20 cellular contexts compared by ENCODE assay signal in genomic region chr3:133888739-133889340, GRCh38. TPM values are rescaled to one million over a fixed set of nuclear protein-coding genes. Genes with fewer than 3 reads are reported as not detected.
DNase-seq lines count a peak whose midpoint lies in the region; ATAC-seq and TF ChIP-seq lines count a peak whose summit lies in the region.
"Had no signal": no experiment of that assay in that cellular context is flagged by ENCODE, and none has a peak within 500 bp of the region (broad histone marks: within the 10 kb centered on the region; RNA-seq: fewer than 3 reads in every experiment).

No MANE protein-coding gene starts in this region.

- TF ChIP-seq CTCF in GM23338 (conservative IDR thresholded peaks at IDR 0.05; ENCODE audit: low read depth in 2 of 2) (no peak), esophagus muscularis mucosa (IDR thresholded peaks at IDR 0.05) (no peak), neural progenitor cell (IDR thresholded peaks at IDR 0.05) (no peak)

- H3K9me3 Mint-ChIP-seq in GM23338 (no peaks in the 10 kb centered on the region), neural progenitor cell (no peaks in the 10 kb centered on the region)

- H3K9ac ChIP-seq in neural progenitor cell, result no peak overlapping the region
- H3K9ac ChIP-seq: GM23248 had no signal

- no peaks in the 10 kb centered on the region for H4K20me1 ChIP-seq in GM23338 (replicated peaks; ENCODE audit: insufficient read depth)
- H4K20me1 ChIP-seq in neural progenitor cell (ENCODE audit: low read depth), result peaks cover 14% of the 10 kb centered on the region

- H3K27ac ChIP-seq in GM23338 (ENCODE audit: low read depth), result no peak overlapping the region
- H3K27ac ChIP-seq in esophagus muscularis mucosa (replicated peaks in 1 of 4), result no peak overlapping the region
- no peak overlapping the region for H3K27ac ChIP-seq in neural progenitor cell
- H3K27ac ChIP-seq: GM23248 had no signal

- peak overlapping the region; percentile 61; the same call in 1 of the 2 replicates for H3K27ac Mint-ChIP-seq in GM23338
- H3K27ac Mint-ChIP-seq in neural progenitor cell, result no peak overlapping the region
- H3K27ac Mint-ChIP-seq: CD4-positive, CD25-positive, alpha-beta regulatory T cell had no signal

- DNase-seq in COR-L47 (lab: John Stamatoyannopoulos, UW) (peak; percentile 13), GM23338 (ENCODE audit: low spot score) (no peak), esophagus muscularis mucosa (ENCODE audit: extremely low spot score) (peak; percentile 79), neural progenitor cell (ENCODE audit: low spot score) (no peak), ureter (ENCODE audit: low spot score) (no peak)
- DNase-seq in activated naive CD4-positive, alpha-beta T cell (lab: John Stamatoyannopoulos, UW), result no peak
- DNase-seq: CD4-positive, CD25-positive, alpha-beta regulatory T cell; DMS 273 treated with DMSO at 0.1 percent for 48 hours; DMS79 treated with DMSO at 0.1 percent for 48 hours; GM23248; HCEC 1CT; KG1; NCI-H1092; NCI-H1436; NCI-H187 treated with DMSO at 0.1 percent for 48 hours; NCI-H345; NCI-H524 treated with DMSO at 0.1 percent for 48 hours; OCI-M1 had no signal

- H3K79me2 ChIP-seq in GM23338 (replicated peaks; ENCODE audit: insufficient read depth) (no peaks in the 10 kb centered on the region; the same call in 1 of the 2 replicates), neural progenitor cell (ENCODE audit: low read depth) (peaks cover 3% of the 10 kb centered on the region)

- H2AFZ ChIP-seq in GM23338, result no peak overlapping the region
- no peak overlapping the region for H2AFZ ChIP-seq in neural progenitor cell (replicated peaks)
- H2AFZ ChIP-seq: GM23248 had no signal

- 93% methylated on average over 9 of the region's 9 CpGs for WGBS in esophagus muscularis mucosa

- H3F3A ChIP-seq in GM23338 (replicated peaks; ENCODE audit: low read depth), result no peaks in the 10 kb centered on the region
- peaks cover 4% of the 10 kb centered on the region for H3F3A ChIP-seq in neural progenitor cell (ENCODE audit: low read depth)

- no peak overlapping the region for H3K4me2 ChIP-seq in GM23338
- peak overlapping the region; percentile 40 for H3K4me2 ChIP-seq in neural progenitor cell

- TF ChIP-seq POLR2A in esophagus muscularis mucosa (IDR thresholded peaks at IDR 0.05; ENCODE audit: low read depth), result no peak

- no peaks in the 10 kb centered on the region for H3K36me3 Mint-ChIP-seq in GM23338 (ENCODE audit: low read depth)
- H3K36me3 Mint-ChIP-seq in neural progenitor cell, result no peaks in the 10 kb centered on the region
- H3K36me3 Mint-ChIP-seq: CD4-positive, CD25-positive, alpha-beta regulatory T cell had no signal

- H3K36me3 ChIP-seq in GM23338 (ENCODE audit: insufficient read depth), result no peaks in the 10 kb centered on the region
- no peaks in the 10 kb centered on the region for H3K36me3 ChIP-seq in esophagus muscularis mucosa
- no peaks in the 10 kb centered on the region for H3K36me3 ChIP-seq in neural progenitor cell

- H3K4me1 ChIP-seq in GM23338 (ENCODE audit: insufficient read depth) (peaks cover 7% of the 10 kb centered on the region), esophagus muscularis mucosa (peaks cover 0 to 14% (median 3%) of the 10 kb centered on the region in 4 donors), neural progenitor cell (peaks cover 30% of the 10 kb centered on the region)

- H3K9me3 ChIP-seq in esophagus muscularis mucosa (no peaks in the 10 kb centered on the region), neural progenitor cell (ENCODE audit: low read depth) (no peaks in the 10 kb centered on the region)

- ATAC-seq in GM23338 (no peak), HG03045 (IDR thresholded peaks at IDR 0.05; ENCODE audit: unreplicated experiment) (no peak)
- ATAC-seq: Right ventricle myocardium inferior had no signal

- peaks cover 20% of the 10 kb centered on the region for H3K4me1 Mint-ChIP-seq in GM23338
- H3K4me1 Mint-ChIP-seq in neural progenitor cell, result peaks cover 31% of the 10 kb centered on the region

- H3K27me3 ChIP-seq in GM23338 (ENCODE audit: insufficient read depth), result peaks cover 10% of the 10 kb centered on the region
- H3K27me3 ChIP-seq in esophagus muscularis mucosa, result no peaks in the 10 kb centered on the region
- H3K27me3 ChIP-seq in neural progenitor cell, result peaks cover 9% of the 10 kb centered on the region

- no peak overlapping the region for H3K4me3 ChIP-seq in GM23338
- H3K4me3 ChIP-seq in esophagus muscularis mucosa, result no peak overlapping the region
- no peak overlapping the region for H3K4me3 ChIP-seq in neural progenitor cell
- H3K4me3 ChIP-seq: GM23248 had no signal

- no peaks in the 10 kb centered on the region for H3K9me2 ChIP-seq in GM23338 (ENCODE audit: insufficient read depth)

- H3K27me3 Mint-ChIP-seq in GM23338 (ENCODE audit: insufficient read depth, low read depth, poor library complexity) (peaks cover 15% of the 10 kb centered on the region), neural progenitor cell (ENCODE audit: insufficient read depth, low read depth) (peaks cover 10% of the 10 kb centered on the region)

- intact Hi-C loops in esophagus muscularis mucosa (cut with DNase I), result no loop called here

- H3K4me3 Mint-ChIP-seq in GM23338 (no peak overlapping the region), neural progenitor cell (no peak overlapping the region)
- H3K4me3 Mint-ChIP-seq: CD4-positive, CD25-positive, alpha-beta regulatory T cell had no signal

- TF ChIP-seq EP300 in esophagus muscularis mucosa (IDR thresholded peaks at IDR 0.05), result no peak

TF ChIP-seq in GM23338, 12 proteins besides CTCF, POLR2A, EP300 and RAD21 (continues in another document):
- TF ChIP-seq ZNF331 (CRISPR knock-in tag; IDR thresholded peaks at IDR 0.05; ENCODE audit: low read depth), result no peak
- no peak for TF ChIP-seq ETS1 (IDR thresholded peaks at IDR 0.05)
- TF ChIP-seq EZH2phosphoT487 (IDR thresholded peaks at IDR 0.05; ENCODE audit: unreplicated experiment), result no peak
- TF ChIP-seq STAT1 (IDR thresholded peaks at IDR 0.05; ENCODE audit: unreplicated experiment), result no peak
- TF ChIP-seq REST (IDR thresholded peaks at IDR 0.05; ENCODE audit: unreplicated experiment), result no peak
- TF ChIP-seq POLR2AphosphoS5 (IDR thresholded peaks at IDR 0.05; ENCODE audit: low read depth), result no peak
- TF ChIP-seq JUNB (IDR thresholded peaks at IDR 0.05; ENCODE audit: unreplicated experiment), result no peak
- no peak for TF ChIP-seq EZH2 (IDR thresholded peaks at IDR 0.05; ENCODE audit: low read depth, unreplicated experiment)
- no peak for TF ChIP-seq NANOG (IDR thresholded peaks at IDR 0.05; ENCODE audit: borderline replicate concordance)
- no peak for TF ChIP-seq ZNF114 (CRISPR knock-in tag; IDR thresholded peaks at IDR 0.05)

RNA-seq across cellular contexts. Expression of gene RAB6B, which starts 6.8 kb away (rescaled TPM):
- 2.9 and 3.9 TPM in 2 replicates for total RNA-seq in GM23338 (2014; rRNA removed; shearing (Covaris generic))
- 1.2 and 1.4 TPM in 2 replicates for polyA plus RNA-seq in GM23338 (2016; fragmentation: Nextera tagmentation; extraction: Ambion mirVana)
- 10 to 100 TPM in 2 of 4 donors, 1 to 10 TPM in 2; 6.2 to 11.9 (median 10.5) TPM for total RNA-seq in esophagus muscularis mucosa
- total RNA-seq in neural progenitor cell (ENCODE audit: low replicate concordance), result 7.7 and 10.1 TPM in 2 replicates
- 8.2 TPM for total RNA-seq in ureter

Comparison
In these comparisons a context has a peak if more than half of its experiments do, and no peak if none do; other contexts are left out.
1. DNase-seq: peak in COR-L47 (single experiment) and esophagus muscularis mucosa (single experiment); none in GM23338 (single experiment), neural progenitor cell (single experiment), ureter (single experiment) and activated naive CD4-positive, alpha-beta T cell (0 of 4).